9 cellular contexts compared by ENCODE assay signal in the genomic region with DNA sequence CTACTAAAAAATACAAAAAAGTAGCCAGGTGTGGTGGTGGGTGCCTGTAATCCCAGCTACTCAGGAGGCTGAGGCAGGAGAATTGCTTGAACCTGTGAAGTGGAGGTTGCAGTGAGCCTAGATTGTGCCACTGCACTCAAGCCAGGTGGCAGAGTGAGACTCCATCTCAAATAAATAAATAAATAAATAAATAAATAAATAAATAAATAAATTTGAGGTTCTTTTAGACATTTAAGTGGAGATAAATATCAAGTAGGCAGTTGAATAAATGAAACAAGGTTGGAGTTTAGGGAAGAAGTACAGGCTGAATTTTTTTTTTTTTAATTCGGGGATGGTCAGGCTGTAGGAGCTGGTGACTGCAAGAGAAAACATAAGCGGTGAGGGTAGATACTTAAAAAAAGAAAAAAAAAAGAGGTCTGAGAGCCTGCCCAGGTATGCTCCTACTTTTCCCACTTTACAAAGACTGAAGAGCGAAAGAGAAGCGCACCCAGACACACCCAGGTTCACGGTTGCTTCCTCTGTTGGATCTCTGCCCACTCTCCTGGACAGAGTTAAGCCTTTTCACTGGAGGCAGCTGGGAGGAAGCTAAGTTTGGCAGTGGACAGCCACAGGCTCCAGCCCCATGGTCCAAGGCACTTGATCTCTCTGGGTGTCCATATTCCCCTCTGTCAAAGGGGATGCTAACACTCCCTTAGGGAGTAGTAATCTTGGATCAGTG.
A peak's percentile ranks its signal among the peaks of the same experiment; 100 is the strongest.
DNase-seq lines count a peak whose midpoint lies in the region; ATAC-seq and TF ChIP-seq lines count a peak whose summit lies in the region.
"Had no signal": no experiment of that assay in that cellular context is flagged by ENCODE, and none has a peak within 500 bp of the region (broad histone marks: within the 10 kb centered on the region; RNA-seq: fewer than 3 reads in every experiment).

No MANE protein-coding gene starts in this region.

- BruUV-seq in Calu3 (replicated peaks; lab: Mats Ljungman, UMichigan): no TSS peak

- H3K4me1 Mint-ChIP-seq in Calu3 (ENCODE audit: low read depth, unreplicated experiment) (no peaks in the 10 kb centered on the region), immature natural killer cell (peaks cover 10 to 22% of the 10 kb centered on the region in 2 donors)

- CTCF ChIA-PET in Calu3 (lab: Charles Lee): no interaction called here

- H3K36me3 ChIP-seq in H7 (replicated peaks; ENCODE audit: control insufficient read depth, insufficient read depth, low read length) (no peaks in the 10 kb centered on the region), mucosa of descending colon (ENCODE audit: low read depth) (no peaks in the 10 kb centered on the region), suprapubic skin (no peaks in the 10 kb centered on the region)
- H3K36me3 ChIP-seq: neutrophil had no signal

- H3K9me3 ChIP-seq in mucosa of descending colon: no peaks in the 10 kb centered on the region
- no peaks in the 10 kb centered on the region for H3K9me3 ChIP-seq in suprapubic skin
- H3K9me3 ChIP-seq: neutrophil had no signal

- ATAC-seq in mucosa of descending colon: peak; percentile 78

- H3K4me3 Mint-ChIP-seq in Calu3 (ENCODE audit: low read depth, unreplicated experiment): no peak overlapping the region
- H3K4me3 Mint-ChIP-seq in immature natural killer cell: no peak overlapping the region

- no peak overlapping the region for H3K27ac ChIP-seq in suprapubic skin
- H3K27ac ChIP-seq: neutrophil had no signal

- no peak for TF ChIP-seq POLR2A in suprapubic skin (IDR thresholded peaks at IDR 0.05)

- H3K27ac Mint-ChIP-seq in Calu3 (ENCODE audit: unreplicated experiment) (no peak overlapping the region), immature natural killer cell (no peak overlapping the region)

- WGBS in suprapubic skin: 44% methylated on average over 5 of the region's 5 CpGs

- H3K4me3 ChIP-seq in H7 (ENCODE audit: insufficient read depth, low read depth, low read length): peak overlapping the region; percentile 24
- no peak overlapping the region for H3K4me3 ChIP-seq in mucosa of descending colon
- H3K4me3 ChIP-seq in suprapubic skin: no peak overlapping the region

- H3K36me3 Mint-ChIP-seq in Calu3 (ENCODE audit: insufficient read depth, unreplicated experiment): no peaks in the 10 kb centered on the region
- H3K36me3 Mint-ChIP-seq in immature natural killer cell: no peaks in the 10 kb centered on the region

- TF ChIP-seq CTCF in Calu3 (IDR thresholded peaks at IDR 0.05; ENCODE audit: unreplicated experiment) (no peak), mucosa of descending colon (IDR thresholded peaks at IDR 0.05) (no peak), suprapubic skin (IDR thresholded peaks at IDR 0.05) (no peak)

- H3K9me3 Mint-ChIP-seq in Calu3 (ENCODE audit: low read depth, unreplicated experiment) (no peaks in the 10 kb centered on the region), immature natural killer cell (no peaks in the 10 kb centered on the region)

- no peak for TF ChIP-seq EP300 in suprapubic skin (IDR thresholded peaks at IDR 0.05)

- H3K4me1 ChIP-seq in mucosa of descending colon (ENCODE audit: low read depth) (peaks cover 10% of the 10 kb centered on the region), suprapubic skin (peaks cover 9% of the 10 kb centered on the region)

- H3K27me3 Mint-ChIP-seq in Calu3 (ENCODE audit: unreplicated experiment) (peaks cover 11% of the 10 kb centered on the region), immature natural killer cell (ENCODE audit: low read depth in 3 of 3) (peaks cover 12 to 38% (median 30%) of the 10 kb centered on the region in 3 donors)

- DNase-seq in Calu3: peak; percentile 5
- DNase-seq in H7: no peak
- DNase-seq in astrocyte of the hippocampus (ENCODE audit: low read depth, low spot score): peak; percentile 18
- peak in 2 of 3 donors; percentile 52 to 81 for DNase-seq in mucosa of descending colon
- no peak for DNase-seq in immature natural killer cell
- DNase-seq in stimulated activated CD4-positive, alpha-beta T cell treated with anti-CD3 and anti-CD28 coated beads, Interleukin-1b, Interleukin-23, amount 100 ng/mL, for 48 hours: no peak
- DNase-seq in suprapubic skin (ENCODE audit: low spot score in 2 of 2): no peak
- DNase-seq: NCI-H2227 treated with DMSO at 0.1 percent for 48 hours had no signal

- intact Hi-C loops in Calu3 (cut with micrococcal nuclease; ENCODE audit: unreplicated experiment): no loop called here
- intact Hi-C loops in mucosa of descending colon (cut with DNase I, micrococcal nuclease): no loop called here

- H3K27me3 ChIP-seq in H7 (ENCODE audit: control insufficient read depth, insufficient read depth, low read length) (peaks cover 98% of the 10 kb centered on the region), suprapubic skin (peaks cover 23% of the 10 kb centered on the region)

Comparison
In these comparisons a context has a peak if more than half of its experiments do, and no peak if none do; other contexts are left out.
1. DNase-seq: peak in Calu3 (single experiment), astrocyte of the hippocampus (single experiment) and mucosa of descending colon (2 of 3); none in H7 (single experiment), immature natural killer cell (0 of 3), stimulated activated CD4-positive, alpha-beta T cell treated with anti-CD3 and anti-CD28 coated beads, Interleukin-1b, Interleukin-23, amount 100 ng/mL, for 48 hours (single experiment) and suprapubic skin (0 of 2).